In genomic region chr6:31576897-31577341, GRCh38 we compare ENCODE assay signal across 11 cellular contexts. TPM values are rescaled to one million over a fixed set of nuclear protein-coding genes. Genes with fewer than 3 reads are reported as not detected.
DNase-seq lines count a peak whose midpoint lies in the region; ATAC-seq, FAIRE-seq and TF ChIP-seq lines count a peak whose summit lies in the region.
"Had no signal": no experiment of that assay in that cellular context is flagged by ENCODE, and none has a peak within 500 bp of the region (broad histone marks: within the 10 kb centered on the region; RNA-seq: fewer than 3 reads in every experiment).

No MANE protein-coding gene starts in this region.

- FAIRE-seq in small intestine (lab: Jason Lieb, UNC) = no peak
- FAIRE-seq in D721Med (lab: Jason Lieb, UNC) = no peak

- no TSS peak for BruUV-seq in Panc1 (replicated peaks; lab: Mats Ljungman, UMichigan)

- no peaks in the 10 kb centered on the region for H3K9me3 Mint-ChIP-seq in activated naive CD8-positive, alpha-beta T cell treated with anti-CD3 and anti-CD28 coated beads, Interleukin-2, amount 50 U/mL, for 24 hours
- H3K9me3 Mint-ChIP-seq in type B pancreatic cell = no peaks in the 10 kb centered on the region
- H3K9me3 Mint-ChIP-seq: nephron had no signal

- H3K27ac ChIP-seq in Panc1 (ENCODE audit: low read length) (0 out of 2 replicates have a peak overlapping the region, but pooled peaks have one; percentile 21), small intestine (ENCODE audit: low read depth in 1 of 2, low read length in 1 of 2) (peak overlapping the region in 1 of 2 donors; percentile 26), WERI-Rb-1 (no peak overlapping the region)

- peaks cover 77% of the 10 kb centered on the region for H3K4me1 Mint-ChIP-seq in activated naive CD8-positive, alpha-beta T cell treated with anti-CD3 and anti-CD28 coated beads, Interleukin-2, amount 50 U/mL, for 24 hours
- H3K4me1 Mint-ChIP-seq in type B pancreatic cell (ENCODE audit: unreplicated experiment) = peaks cover 9% of the 10 kb centered on the region

- in situ Hi-C loops in Panc1 (cut with HindIII; ENCODE audit: low pct_unique_long_range_greater_than_20kb, low sequenced_read_pairs) = no loop called here

- H3K36me3 Mint-ChIP-seq in activated naive CD8-positive, alpha-beta T cell treated with anti-CD3 and anti-CD28 coated beads, Interleukin-2, amount 50 U/mL, for 24 hours (ENCODE audit: low read depth) = peaks cover 66% of the 10 kb centered on the region
- H3K36me3 Mint-ChIP-seq in type B pancreatic cell = no peaks in the 10 kb centered on the region

- POLR2A ChIA-PET in Panc1 (lab: Charles Lee) = interaction anchor here (0.6 to 1.0 kb wide), 2 partner anchors 161 to 314 kb away, joined by 3 to 5 read pairs; no protein-coding TSS in a partner anchor

- no peak for ATAC-seq in Panc1
- no peak for ATAC-seq in activated naive CD8-positive, alpha-beta T cell treated with anti-CD3 and anti-CD28 coated beads, Interleukin-2, amount 50 U/mL, for 24 hours

- CTCF ChIA-PET in Panc1 (lab: Charles Lee) = interaction anchor here (0.9 to 1.2 kb wide), 2 partner anchors 19 to 22 kb away, joined by 3 to 4 read pairs; no protein-coding TSS in a partner anchor

- intact Hi-C loops in Panc1 (cut with micrococcal nuclease; ENCODE audit: unreplicated experiment) = no loop called here

- H3K27me3 ChIP-seq in Panc1 (ENCODE audit: control insufficient read depth, insufficient read depth, low read length) = no peaks in the 10 kb centered on the region
- H3K27me3 ChIP-seq in small intestine (ENCODE audit: control insufficient read depth in 2 of 2, insufficient read depth in 2 of 2, low read length in 2 of 2) = no peaks in the 10 kb centered on the region
- no peaks in the 10 kb centered on the region for H3K27me3 ChIP-seq in WERI-Rb-1 (ENCODE audit: insufficient read depth, low read depth, severe bottlenecking)

- H3K36me3 ChIP-seq in Panc1 (ENCODE audit: control insufficient read depth, insufficient read depth, low read length) (no peaks in the 10 kb centered on the region), small intestine (ENCODE audit: control insufficient read depth in 2 of 2, insufficient read depth in 2 of 2, low read length in 2 of 2) (no peaks in the 10 kb centered on the region), WERI-Rb-1 (no peaks in the 10 kb centered on the region)

- H3K4me1 ChIP-seq in Panc1 (ENCODE audit: control insufficient read depth, insufficient read depth, low read length) = peaks cover 19% of the 10 kb centered on the region
- no peaks in the 10 kb centered on the region for H3K4me1 ChIP-seq in small intestine (ENCODE audit: control insufficient read depth in 2 of 2, insufficient read depth in 1 of 2, low read depth in 1 of 2, low read length in 1 of 2)

- WGBS in small intestine, 3 donors = 72 to 84% (median 83%) methylated on average over 8 to 11 of the region's 11 CpGs

- H3K4me3 ChIP-seq in GM12875 (ENCODE audit: low read depth, low read length) (peak overlapping the region; percentile 64), Panc1 (ENCODE audit: low read depth in 2 of 2, low read length in 2 of 2) (no peak overlapping the region), small intestine (ENCODE audit: low read depth in 1 of 2, low read length in 2 of 2) (no peak overlapping the region), WERI-Rb-1 (ENCODE audit: low read depth, low read length) (no peak overlapping the region)

- TF ChIP-seq CTCF in GM12875 (IDR thresholded peaks at IDR 0.05; ENCODE audit: borderline replicate concordance, insufficient read depth, low read depth, low read length) (no peak), Panc1 (IDR thresholded peaks at IDR 0.05) (no peak), type B pancreatic cell (conservative IDR thresholded peaks at IDR 0.05) (no peak), WERI-Rb-1 (IDR thresholded peaks at IDR 0.05; ENCODE audit: low read depth, low read length) (no peak), D721Med (IDR thresholded peaks at IDR 0.05; ENCODE audit: insufficient read depth, missing control alignments) (no peak)

- DNase-seq in Panc1 (ENCODE audit: low read depth, low spot score) = no peak
- no peak for DNase-seq in activated naive CD8-positive, alpha-beta T cell treated with anti-CD3 and anti-CD28 coated beads, Interleukin-2, amount 50 U/mL, for 24 hours
- peak; percentile 57 for DNase-seq in small intestine
- no peak for DNase-seq in type B pancreatic cell (ENCODE audit: extremely low spot score, unreplicated experiment)
- no peak for DNase-seq in inferior parietal cortex (ENCODE audit: extremely low spot score)
- DNase-seq in WERI-Rb-1 = no peak
- no peak for DNase-seq in D721Med (ENCODE audit: insufficient read length, low spot score)
- DNase-seq: effector CD4-positive, alpha-beta T cell; NCI-H187 had no signal

- H3K4me3 Mint-ChIP-seq in activated naive CD8-positive, alpha-beta T cell treated with anti-CD3 and anti-CD28 coated beads, Interleukin-2, amount 50 U/mL, for 24 hours = peak overlapping the region; percentile 99
- H3K4me3 Mint-ChIP-seq in type B pancreatic cell = no peak overlapping the region

- no peaks in the 10 kb centered on the region for H3K9me3 ChIP-seq in Panc1 (ENCODE audit: control insufficient read depth, insufficient read depth, low read depth, low read length)
- no peaks in the 10 kb centered on the region for H3K9me3 ChIP-seq in small intestine (ENCODE audit: control insufficient read depth, low read depth)
- H3K9me3 ChIP-seq in WERI-Rb-1 (ENCODE audit: severe bottlenecking) = no peaks in the 10 kb centered on the region

- peak overlapping the region; percentile 97 for H3K27ac Mint-ChIP-seq in activated naive CD8-positive, alpha-beta T cell treated with anti-CD3 and anti-CD28 coated beads, Interleukin-2, amount 50 U/mL, for 24 hours
- no peak overlapping the region for H3K27ac Mint-ChIP-seq in type B pancreatic cell
- H3K27ac Mint-ChIP-seq: nephron had no signal

- no peaks in the 10 kb centered on the region for H3K27me3 Mint-ChIP-seq in activated naive CD8-positive, alpha-beta T cell treated with anti-CD3 and anti-CD28 coated beads, Interleukin-2, amount 50 U/mL, for 24 hours
- H3K27me3 Mint-ChIP-seq in type B pancreatic cell = peaks cover 31% of the 10 kb centered on the region

RNA-seq across cellular contexts. Expression of gene TNF, which starts 1.6 kb away (rescaled TPM):
- 0.64 TPM for total RNA-seq in Panc1 (2021; ENCODE audit: unreplicated experiment)
- 0.27 TPM for polyA plus RNA-seq in Panc1 (2012; ENCODE audit: insufficient read length)
- polyA plus RNA-seq in small intestine = under 1 TPM in 2 of 3 donors, not detected in 1; 0.18 to 0.45 TPM
- not detected in 2 replicates for total RNA-seq in type B pancreatic cell (ENCODE audit: low replicate concordance)

RNA-seq across cellular contexts. Expression of gene LTA, which starts 4.8 kb away (rescaled TPM):
- total RNA-seq in Panc1 (2021; ENCODE audit: unreplicated experiment) = 0.72 TPM
- polyA plus RNA-seq in Panc1 (2012; ENCODE audit: insufficient read length) = not detected
- under 1 TPM in 1 of 3 donors, not detected in 2; 0.24 TPM for polyA plus RNA-seq in small intestine
- total RNA-seq in type B pancreatic cell (ENCODE audit: low replicate concordance) = 0.22 TPM in 1 of 2 replicates, not detected in the other

RNA-seq across cellular contexts. Expression of gene LTB, which starts 5.3 kb away (rescaled TPM):
- total RNA-seq in Panc1 (2021; ENCODE audit: unreplicated experiment) (3.7 TPM), type B pancreatic cell (ENCODE audit: low replicate concordance) (0.34 and 1.0 TPM in 2 replicates)
- 9.5 TPM for polyA plus RNA-seq in Panc1 (2012; ENCODE audit: insufficient read length)
- 1 to 10 TPM; 4.0 to 9.5 (median 6.5) TPM for polyA plus RNA-seq in small intestine

RNA-seq across cellular contexts. Expression of gene LST1, which starts 9.2 kb away (rescaled TPM):
- not detected for total RNA-seq in Panc1 (2021; ENCODE audit: unreplicated experiment)
- 0.36 TPM for polyA plus RNA-seq in Panc1 (2012; ENCODE audit: insufficient read length)
- polyA plus RNA-seq in small intestine = 10 to 100 TPM in 1 of 3 donors, 1 to 10 TPM in 2; 3.1 to 37.0 (median 8.3) TPM
- not detected in 2 replicates for total RNA-seq in type B pancreatic cell (ENCODE audit: low replicate concordance)

RNA-seq across cellular contexts. Expression of gene NCR3, which starts 15.9 kb away (rescaled TPM):
- total RNA-seq in Panc1 (2021; ENCODE audit: unreplicated experiment) (not detected), type B pancreatic cell (ENCODE audit: low replicate concordance) (not detected in 2 replicates)
- not detected for polyA plus RNA-seq in Panc1 (2012; ENCODE audit: insufficient read length)
- under 1 TPM in 1 of 3 donors, not detected in 2; 0.33 TPM for polyA plus RNA-seq in small intestine
